1 cellular context compared by ENCODE assay signal in genomic region chr2:95069465-95069864, GRCh38.
TF ChIP-seq lines count a peak whose summit lies in the region.

No MANE protein-coding gene starts in this region.

TF ChIP-seq in GM23338, 12 proteins besides CTCF, POLR2A, EP300 and RAD21 (continued from another document):
- no peak for TF ChIP-seq ZNF462 (CRISPR knock-in tag; IDR thresholded peaks at IDR 0.05)
